ENCODE assay signal across 1 cellular context in the genomic region with DNA sequence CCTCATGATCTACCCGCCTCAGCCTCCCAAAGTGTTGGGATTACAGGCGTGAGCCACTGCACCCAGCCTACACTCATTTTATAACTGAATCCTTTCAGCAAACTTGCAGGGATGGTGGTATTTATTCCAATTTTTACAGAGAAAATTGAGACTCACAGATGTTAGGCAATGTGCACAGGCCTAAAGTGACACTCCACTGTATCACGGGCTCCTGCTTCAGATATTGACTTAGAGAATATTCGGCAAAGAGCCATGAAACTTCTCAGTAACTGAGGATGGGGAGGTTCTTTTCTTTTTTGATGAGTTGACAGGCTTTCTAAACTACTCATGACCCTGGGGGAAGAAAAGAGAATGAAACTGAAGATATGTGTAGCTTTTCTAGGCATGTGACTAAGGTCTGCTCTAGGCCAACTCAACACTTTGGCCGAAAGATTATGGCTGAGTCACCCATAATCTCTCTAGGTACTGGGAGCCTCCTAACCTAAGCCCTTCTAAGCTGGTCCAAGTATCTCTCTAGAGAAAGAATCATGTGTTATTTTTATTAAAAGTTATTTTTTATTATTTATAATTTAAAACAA.
A peak's percentile ranks its signal among the peaks of the same experiment; 100 is the strongest.
TF ChIP-seq lines count a peak whose summit lies in the region.

No MANE protein-coding gene starts in this region.

TF ChIP-seq in K562, 482 proteins besides CTCF, POLR2A, EP300 and RAD21 (continued from another document):
- TF ChIP-seq, protein P1, sequence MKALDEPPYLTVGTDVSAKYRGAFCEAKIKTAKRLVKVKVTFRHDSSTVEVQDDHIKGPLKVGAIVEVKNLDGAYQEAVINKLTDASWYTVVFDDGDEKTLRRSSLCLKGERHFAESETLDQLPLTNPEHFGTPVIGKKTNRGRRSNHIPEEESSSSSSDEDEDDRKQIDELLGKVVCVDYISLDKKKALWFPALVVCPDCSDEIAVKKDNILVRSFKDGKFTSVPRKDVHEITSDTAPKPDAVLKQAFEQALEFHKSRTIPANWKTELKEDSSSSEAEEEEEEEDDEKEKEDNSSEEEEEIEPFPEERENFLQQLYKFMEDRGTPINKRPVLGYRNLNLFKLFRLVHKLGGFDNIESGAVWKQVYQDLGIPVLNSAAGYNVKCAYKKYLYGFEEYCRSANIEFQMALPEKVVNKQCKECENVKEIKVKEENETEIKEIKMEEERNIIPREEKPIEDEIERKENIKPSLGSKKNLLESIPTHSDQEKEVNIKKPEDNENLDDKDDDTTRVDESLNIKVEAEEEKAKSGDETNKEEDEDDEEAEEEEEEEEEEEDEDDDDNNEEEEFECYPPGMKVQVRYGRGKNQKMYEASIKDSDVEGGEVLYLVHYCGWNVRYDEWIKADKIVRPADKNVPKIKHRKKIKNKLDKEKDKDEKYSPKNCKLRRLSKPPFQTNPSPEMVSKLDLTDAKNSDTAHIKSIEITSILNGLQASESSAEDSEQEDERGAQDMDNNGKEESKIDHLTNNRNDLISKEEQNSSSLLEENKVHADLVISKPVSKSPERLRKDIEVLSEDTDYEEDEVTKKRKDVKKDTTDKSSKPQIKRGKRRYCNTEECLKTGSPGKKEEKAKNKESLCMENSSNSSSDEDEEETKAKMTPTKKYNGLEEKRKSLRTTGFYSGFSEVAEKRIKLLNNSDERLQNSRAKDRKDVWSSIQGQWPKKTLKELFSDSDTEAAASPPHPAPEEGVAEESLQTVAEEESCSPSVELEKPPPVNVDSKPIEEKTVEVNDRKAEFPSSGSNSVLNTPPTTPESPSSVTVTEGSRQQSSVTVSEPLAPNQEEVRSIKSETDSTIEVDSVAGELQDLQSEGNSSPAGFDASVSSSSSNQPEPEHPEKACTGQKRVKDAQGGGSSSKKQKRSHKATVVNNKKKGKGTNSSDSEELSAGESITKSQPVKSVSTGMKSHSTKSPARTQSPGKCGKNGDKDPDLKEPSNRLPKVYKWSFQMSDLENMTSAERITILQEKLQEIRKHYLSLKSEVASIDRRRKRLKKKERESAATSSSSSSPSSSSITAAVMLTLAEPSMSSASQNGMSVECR (CRISPR knock-in tag; IDR thresholded peaks at IDR 0.05), result no peak
- TF ChIP-seq, protein P2, sequence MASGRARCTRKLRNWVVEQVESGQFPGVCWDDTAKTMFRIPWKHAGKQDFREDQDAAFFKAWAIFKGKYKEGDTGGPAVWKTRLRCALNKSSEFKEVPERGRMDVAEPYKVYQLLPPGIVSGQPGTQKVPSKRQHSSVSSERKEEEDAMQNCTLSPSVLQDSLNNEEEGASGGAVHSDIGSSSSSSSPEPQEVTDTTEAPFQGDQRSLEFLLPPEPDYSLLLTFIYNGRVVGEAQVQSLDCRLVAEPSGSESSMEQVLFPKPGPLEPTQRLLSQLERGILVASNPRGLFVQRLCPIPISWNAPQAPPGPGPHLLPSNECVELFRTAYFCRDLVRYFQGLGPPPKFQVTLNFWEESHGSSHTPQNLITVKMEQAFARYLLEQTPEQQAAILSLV (tag; IDR thresholded peaks at IDR 0.05), result 0 out of 2 replicates have a peak, but pooled peaks have one; percentile 19
- TF ChIP-seq BHLHE40 (IDR thresholded peaks at IDR 0.05; ENCODE audit: low read length), result peak; percentile 64
- no peak for TF ChIP-seq EZH2 (IDR thresholded peaks at IDR 0.05; ENCODE audit: borderline replicate concordance, low read depth, low read length)
- peak; percentile 89 for TF ChIP-seq MAFG (tag; conservative IDR thresholded peaks at IDR 0.05)
- TF ChIP-seq DPF2 (IDR thresholded peaks at IDR 0.05), result 0 out of 2 replicates have a peak, but pooled peaks have one; percentile 55
- TF ChIP-seq NR2C2 (CRISPR knock-in tag; IDR thresholded peaks at IDR 0.05), result no peak
- TF ChIP-seq NR2C2 (tag; IDR thresholded peaks at IDR 0.05), result 0 out of 2 replicates have a peak, but pooled peaks have one; percentile 33
- peak; percentile 50; the same call in 1 of the 2 replicates for TF ChIP-seq SMARCA4 (IDR thresholded peaks at IDR 0.05)
- TF ChIP-seq EHMT2 (IDR thresholded peaks at IDR 0.05), result peak; percentile 81
